1 cellular context compared by ENCODE assay signal in genomic region chr12:6345319-6346071, GRCh38.
TF ChIP-seq lines count a peak whose summit lies in the region.

No MANE protein-coding gene starts in this region.

TF ChIP-seq in K562, 482 proteins besides CTCF, POLR2A, EP300 and RAD21 (continued from another document):
- TF ChIP-seq KHSRP (IDR thresholded peaks at IDR 0.05) (0 out of 2 replicates have a peak, but pooled peaks have one; percentile 40), BCL6 (CRISPR knock-in tag; IDR thresholded peaks at IDR 0.05) (no peak), MEIS2 (IDR thresholded peaks at IDR 0.05; ENCODE audit: partially characterized antibody) (peak; percentile 92), MCM7 (IDR thresholded peaks at IDR 0.05) (no peak), FOXJ2 (tag; IDR thresholded peaks at IDR 0.05) (no peak), E2F6 (IDR thresholded peaks at IDR 0.05; ENCODE audit: borderline replicate concordance in 1 of 2, extremely low read depth in 1 of 2, insufficient read depth in 1 of 2, insufficient read length in 1 of 2, low read depth in 1 of 2, low read length in 1 of 2, poor library complexity in 1 of 2, severe bottlenecking in 1 of 2) (no peak), TFAM (CRISPR knock-in tag; conservative IDR thresholded peaks at IDR 0.05) (no peak), ZNF780A (CRISPR knock-in tag; IDR thresholded peaks at IDR 0.05) (no peak), U2AF1 (optimal IDR thresholded peaks at IDR 0.05; ENCODE audit: low read depth, low read length) (no peak), BCLAF1 (IDR thresholded peaks at IDR 0.05; ENCODE audit: borderline replicate concordance in 1 of 2, control insufficient read depth in 1 of 2, low read depth in 2 of 2, low read length in 1 of 2) (0 out of 4 replicates have a peak, but pooled peaks of 1 of the 2 experiments have one; percentile 49), PBX2 (CRISPR knock-in tag; IDR thresholded peaks at IDR 0.05; ENCODE audit: low read depth) (no peak), PBX2 (tag; conservative IDR thresholded peaks at IDR 0.05; ENCODE audit: low read depth) (peak; percentile 73), POLR2AphosphoS5 (IDR thresholded peaks at IDR 0.05; ENCODE audit: control insufficient read depth, insufficient read depth, low read depth, low read length) (peak; percentile 88), TOE1 (IDR thresholded peaks at IDR 0.05; ENCODE audit: borderline replicate concordance) (peak; percentile 63; the same call in 1 of the 2 replicates), TOE1 (CRISPR knock-in tag; IDR thresholded peaks at IDR 0.05; ENCODE audit: borderline replicate concordance, low read depth) (no peak), MTA1 (IDR thresholded peaks at IDR 0.05; ENCODE audit: borderline replicate concordance) (peak; percentile 42; the same call in 1 of the 2 replicates), KLF16 (IDR thresholded peaks at IDR 0.05) (peak; percentile 88), TAL1 (IDR thresholded peaks at IDR 0.05) (peak; percentile 87), U2AF2 (optimal IDR thresholded peaks at IDR 0.05; ENCODE audit: low read depth, low read length) (no peak), TEAD4 (IDR thresholded peaks at IDR 0.05; ENCODE audit: low read length) (peak; percentile 92), TEAD4 (CRISPR knock-in tag; IDR thresholded peaks at IDR 0.05; ENCODE audit: borderline replicate concordance) (no peak), HNRNPH1 (optimal IDR thresholded peaks at IDR 0.05; ENCODE audit: low read depth, low read length) (no peak), ZNF511 (CRISPR knock-in tag; IDR thresholded peaks at IDR 0.05) (no peak), ZFPM2 (CRISPR knock-in tag; IDR thresholded peaks at IDR 0.05) (no peak), NCOA4 (IDR thresholded peaks at IDR 0.05; ENCODE audit: partially characterized antibody) (no peak), ZNF395 (CRISPR knock-in tag; IDR thresholded peaks at IDR 0.05) (peak; percentile 60; the same call in 1 of the 2 replicates)
TF ChIP-seq in K562: peak in this region for 104.
